8 cellular contexts compared by ENCODE assay signal in genomic region chr2:237966565-237967462, GRCh38. TPM values are rescaled to one million over a fixed set of nuclear protein-coding genes. Genes with fewer than 3 reads are reported as not detected.
DNase-seq lines count a peak whose midpoint lies in the region; ATAC-seq, FAIRE-seq and TF ChIP-seq lines count a peak whose summit lies in the region.

Gene UBE2F, plus strand, starts transcription at chr2:237967014. Its CDS starts 6,094 bp downstream, at chr2:237973108.

- no peaks in the 10 kb centered on the region for H3K4me1 ChIP-seq in Caco-2
- peaks cover 7% of the 10 kb centered on the region for H3K4me1 ChIP-seq in NT2/D1 (ENCODE audit: insufficient read depth, insufficient read length)

- H3K27me3 ChIP-seq in Caco-2 (replicated peaks; ENCODE audit: control insufficient read depth, insufficient read depth, low read length) = no peaks in the 10 kb centered on the region
- H3K27me3 ChIP-seq in NT2/D1 (ENCODE audit: insufficient read depth, insufficient read length) = peaks cover 34% of the 10 kb centered on the region

- H3K4me1 Mint-ChIP-seq in Caco-2 (ENCODE audit: low read depth, unreplicated experiment) (peaks cover 9% of the 10 kb centered on the region), mesothelial cell of epicardium (peaks cover 25% of the 10 kb centered on the region)

- DNase-seq in Caco-2 (peak; percentile 95 to 96), HUDEP-2 (lab: John Stamatoyannopoulos, UW; ENCODE audit: unreplicated experiment in 76 of 76) (peak in 75 of 76 experiments; percentile 13 to 97 (median 94)), NT2/D1 (ENCODE audit: low read depth, low spot score) (peak; percentile 95), mesothelial cell of epicardium (ENCODE audit: low spot score in 2 of 2, unreplicated experiment in 2 of 2) (peak; percentile 95 to 99)
- peak; percentile 95 for DNase-seq in activated CD8-positive, alpha-beta memory T cell treated with anti-CD3 and anti-CD28 coated beads, Interleukin-2, amount 50 U/mL, for 24 hours (ENCODE audit: extremely low read depth)
- peak; percentile 95 for DNase-seq in stimulated activated CD8-positive, alpha-beta memory T cell treated with anti-CD3 and anti-CD28 coated beads, Interleukin-15, amount 100 ng/mL, for 48 hours (ENCODE audit: low read depth in 2 of 2)

- H3K9ac ChIP-seq in NT2/D1 (ENCODE audit: insufficient read length, low read depth) = peak within 1 kb of the TSS; percentile 93

- H3K4me3 Mint-ChIP-seq in Caco-2 (ENCODE audit: unreplicated experiment) (peak within 1 kb of the TSS; percentile 88), mesothelial cell of epicardium (peak within 1 kb of the TSS; percentile 82)

- peak; percentile 95 for ATAC-seq in GM21381 (IDR thresholded peaks at IDR 0.05; ENCODE audit: unreplicated experiment)

- no TSS peak for BruUV-seq in Caco-2 (replicated peaks; lab: Mats Ljungman, UMichigan)

- H3K9me3 Mint-ChIP-seq in Caco-2 (ENCODE audit: unreplicated experiment) = no peaks in the 10 kb centered on the region
- peaks cover 7% of the 10 kb centered on the region for H3K9me3 Mint-ChIP-seq in mesothelial cell of epicardium

- H3K36me3 ChIP-seq in Caco-2 (ENCODE audit: control insufficient read depth, insufficient read depth, low read length) (no peaks in the 10 kb centered on the region), NT2/D1 (ENCODE audit: insufficient read depth, insufficient read length, low read length) (peaks cover 7% of the 10 kb centered on the region)

- H3K27ac Mint-ChIP-seq in Caco-2 (ENCODE audit: unreplicated experiment) (peak within 1 kb of the TSS; percentile 79), mesothelial cell of epicardium (peak within 1 kb of the TSS; percentile 79)

- POLR2A ChIA-PET in Caco-2 (lab: Charles Lee) = no interaction called here

- intact Hi-C loops in Caco-2 (cut with micrococcal nuclease; ENCODE audit: unreplicated experiment) = loop anchor here (1.0 kb wide), 1 partner anchor 44 kb away; no protein-coding TSS in a partner anchor

- no peaks in the 10 kb centered on the region for H3K9me3 ChIP-seq in Caco-2
- H3K9me3 ChIP-seq in NT2/D1 (ENCODE audit: insufficient read depth, low read length) = peaks cover 25% of the 10 kb centered on the region

- TF ChIP-seq CTCF in Caco-2 (IDR thresholded peaks at IDR 0.05; ENCODE audit: insufficient read depth in 1 of 2, low read depth in 1 of 2, low read length in 1 of 2, severe bottlenecking in 1 of 2, unreplicated experiment in 1 of 2) = no peak
- no peak for TF ChIP-seq CTCF in mesothelial cell of epicardium (IDR thresholded peaks at IDR 0.05; ENCODE audit: unreplicated experiment)

- H3K27me3 Mint-ChIP-seq in Caco-2 (ENCODE audit: insufficient read depth, unreplicated experiment) = no peaks in the 10 kb centered on the region
- H3K27me3 Mint-ChIP-seq in mesothelial cell of epicardium (ENCODE audit: low read depth) = no peaks in the 10 kb centered on the region

- H3K36me3 Mint-ChIP-seq in Caco-2 (ENCODE audit: insufficient read depth, unreplicated experiment) (no peaks in the 10 kb centered on the region), mesothelial cell of epicardium (no peaks in the 10 kb centered on the region)

- H3K4me3 ChIP-seq in Caco-2 (ENCODE audit: low read depth, low read length) (peak within 1 kb of the TSS; percentile 87), NT2/D1 (ENCODE audit: insufficient read length, low read depth) (peak within 1 kb of the TSS; percentile 83)

- FAIRE-seq in endometrium (lab: Jason Lieb, UNC) = peak; percentile 84

- CTCF ChIA-PET in Caco-2 (lab: Charles Lee) = no interaction called here

RNA-seq across cellular contexts. Expression of gene UBE2F, which starts in this region (rescaled TPM):
- 33.9 and 38.9 TPM in 2 replicates for total RNA-seq in Caco-2 (2022)
- 31.9 to 36.4 TPM (median 33.4 TPM) in 3 replicates for total RNA-seq in mesothelial cell of epicardium

Comparison
In these comparisons a context has a peak if more than half of its experiments do, and no peak if none do; other contexts are left out.
1. Peak in every context shown above with its lines: DNase-seq, ATAC-seq and H3K4me3 ChIP-seq.